8 cellular contexts compared by ENCODE assay signal in genomic region chr4:49154308-49154707, GRCh38.
DNase-seq lines count a peak whose midpoint lies in the region; ATAC-seq and TF ChIP-seq lines count a peak whose summit lies in the region.
"Not testable (repeated sequence)": the region's sequence is repeated elsewhere in the genome, so short reads cannot be mapped to it uniquely, and the experiment has no call there.

No MANE protein-coding gene starts in this region.

- DNase-seq in T-helper 17 cell, foreskin keratinocyte, naive B cell: not testable (repeated sequence)

- H3K4me1 Mint-ChIP-seq in T-helper 17 cell, result not testable (repeated sequence)
- peaks cover 0 to 37% (median 7%) of the 10 kb centered on the region in 3 donors for H3K4me1 Mint-ChIP-seq in naive B cell

- not testable (repeated sequence) for H3K27ac ChIP-seq in BLaER1 treated with 17β-estradiol and CSF1 and Interleukin-3, amounts not matched to agents 10 nM and 100 nM; foreskin keratinocyte

- H3K9me3 Mint-ChIP-seq in naive B cell, result peaks cover 47 to 87% (median 70%) of the 10 kb centered on the region in 7 donors

- not testable (repeated sequence) for H3K27me3 Mint-ChIP-seq in T-helper 17 cell, naive B cell

- not testable (repeated sequence) for H3K9ac ChIP-seq in BLaER1 treated with 17β-estradiol and CSF1 and Interleukin-3, amounts not matched to agents 10 nM and 100 nM

- not testable (repeated sequence) for H3K4me2 ChIP-seq in BLaER1 treated with 17β-estradiol and CSF1 and Interleukin-3, amounts not matched to agents 10 nM and 100 nM

- H4K20me1 ChIP-seq in BLaER1 treated with 17β-estradiol and CSF1 and Interleukin-3, amounts not matched to agents 10 nM and 100 nM, result not testable (repeated sequence)

- H3K27ac Mint-ChIP-seq in T-helper 17 cell, naive B cell: not testable (repeated sequence)

- H3K27me3 ChIP-seq in BLaER1 treated with 17β-estradiol and CSF1 and Interleukin-3, amounts not matched to agents 10 nM and 100 nM; foreskin keratinocyte: not testable (repeated sequence)

- H3K36me3 ChIP-seq in BLaER1 treated with 17β-estradiol and CSF1 and Interleukin-3, amounts not matched to agents 10 nM and 100 nM, result not testable (repeated sequence)

- ATAC-seq in GM19025 (IDR thresholded peaks at IDR 0.05; ENCODE audit: low read depth, unreplicated experiment) (peak; percentile 61), GM21529 (IDR thresholded peaks at IDR 0.05; ENCODE audit: unreplicated experiment) (peak; percentile 63), HG02885 (IDR thresholded peaks at IDR 0.05; ENCODE audit: poor library complexity, unreplicated experiment) (peak; percentile 69), HG03354 (IDR thresholded peaks at IDR 0.05; ENCODE audit: poor library complexity, severe bottlenecking, unreplicated experiment) (peak; percentile 73), T-helper 17 cell (peak; percentile 59), foreskin keratinocyte (peak; percentile 70), naive B cell (ENCODE audit: low read depth in 2 of 2) (peak; percentile 42 to 53)

- peaks cover 83 to 93% (median 89%) of the 10 kb centered on the region in 11 experiments for H3K9me3 ChIP-seq in BLaER1 treated with 17β-estradiol and CSF1 and Interleukin-3, amounts not matched to agents 10 nM and 100 nM (replicated peaks in 1 of 11)
- peaks cover 59% of the 10 kb centered on the region for H3K9me3 ChIP-seq in T-helper 17 cell (ENCODE audit: control insufficient read depth, low read length, poor library complexity, severe bottlenecking)

- H3K36me3 Mint-ChIP-seq in T-helper 17 cell (ENCODE audit: low read depth) (peaks cover 18% of the 10 kb centered on the region), naive B cell (peaks cover 22 to 59% of the 10 kb centered on the region in 2 donors)

- peak overlapping the region in 7 of 10 experiments; percentile 0 to 42 (median 8); a peak in 7 of 20 replicates for H3K4me3 ChIP-seq in BLaER1 treated with 17β-estradiol and CSF1 and Interleukin-3, amounts not matched to agents 10 nM and 100 nM

- H3K4me1 ChIP-seq in BLaER1 treated with 17β-estradiol and CSF1 and Interleukin-3, amounts not matched to agents 10 nM and 100 nM; foreskin keratinocyte: not testable (repeated sequence)

- not testable (repeated sequence) for H3K4me3 Mint-ChIP-seq in T-helper 17 cell, naive B cell

- TF ChIP-seq CTCF in foreskin keratinocyte (conservative IDR thresholded peaks at IDR 0.05), result not testable (repeated sequence)
